Comparison of ENCODE assay signal across 16 cellular contexts in the genomic region with DNA sequence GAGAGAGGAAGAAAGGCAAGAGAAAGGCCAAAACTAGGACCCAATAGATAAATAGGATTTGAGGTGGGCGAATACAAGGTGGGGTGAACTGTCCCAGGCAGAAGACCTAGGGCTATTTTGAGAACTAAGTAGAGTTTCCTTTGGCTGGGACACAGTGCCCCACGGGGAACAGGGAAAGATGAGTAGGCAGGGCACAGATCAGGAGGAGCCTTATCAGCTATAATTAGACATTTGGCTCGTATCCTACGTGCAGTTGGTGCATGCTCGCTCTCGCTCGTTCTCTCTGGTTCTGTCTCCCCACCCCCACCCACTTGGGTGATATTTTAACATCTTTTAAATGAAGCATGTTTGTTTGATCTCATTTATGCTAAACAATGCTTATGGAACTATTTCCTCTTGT.
DNase-seq lines count a peak whose midpoint lies in the region; ATAC-seq and TF ChIP-seq lines count a peak whose summit lies in the region.
"Had no signal": no experiment of that assay in that cellular context is flagged by ENCODE, and none has a peak within 500 bp of the region (broad histone marks: within the 10 kb centered on the region; RNA-seq: fewer than 3 reads in every experiment).

No MANE protein-coding gene starts in this region.

- no peak overlapping the region for H3K27ac ChIP-seq in CD4-positive, alpha-beta memory T cell (ENCODE audit: low read depth, low read length)
- no peak overlapping the region for H3K27ac ChIP-seq in A673 (ENCODE audit: low read depth, low read length, poor library complexity, severe bottlenecking)
- H3K27ac ChIP-seq: SJCRH30 had no signal

- H3K9me3 ChIP-seq in CD4-positive, alpha-beta memory T cell (ENCODE audit: control insufficient read depth in 1 of 2, low read length in 2 of 2) = no peaks in the 10 kb centered on the region
- H3K9me3 ChIP-seq in A673 (ENCODE audit: low read depth, low read length, poor library complexity, severe bottlenecking) = no peaks in the 10 kb centered on the region
- H3K9me3 ChIP-seq: BLaER1, esophagus squamous epithelium, SJCRH30, tibial artery had no signal

- no peak for ATAC-seq in effector memory CD8-positive, alpha-beta T cell (replicated peaks)
- ATAC-seq in natural killer cell = no peak

- H3K4me3 ChIP-seq in CD4-positive, alpha-beta memory T cell (ENCODE audit: low read length in 2 of 2) = no peak overlapping the region
- no peak overlapping the region for H3K4me3 ChIP-seq in A673 (ENCODE audit: low read depth, low read length, poor library complexity, severe bottlenecking)
- H3K4me3 ChIP-seq: BLaER1, SJCRH30, tibial artery had no signal

- peaks cover 13 to 31% (median 25%) of the 10 kb centered on the region in 4 donors for H3K4me1 Mint-ChIP-seq in CD4-positive, alpha-beta memory T cell
- peaks cover 77% of the 10 kb centered on the region for H3K4me1 Mint-ChIP-seq in HFFc6 (ENCODE audit: low read depth)
- peaks cover 27 to 44% of the 10 kb centered on the region in 2 donors for H3K4me1 Mint-ChIP-seq in effector memory CD8-positive, alpha-beta T cell (ENCODE audit: low read depth in 2 of 2)
- peaks cover 40 to 47% of the 10 kb centered on the region in 2 donors for H3K4me1 Mint-ChIP-seq in natural killer cell

- H3K4me1 ChIP-seq in CD4-positive, alpha-beta memory T cell (ENCODE audit: insufficient read depth, low read length) = peaks cover 16% of the 10 kb centered on the region
- H3K4me1 ChIP-seq in A673 (ENCODE audit: insufficient read depth, low read length, poor library complexity, severe bottlenecking) = peaks cover 6% of the 10 kb centered on the region

- no peak for DNase-seq in CD4-positive, alpha-beta memory T cell
- no peak for DNase-seq in HFFc6
- DNase-seq in effector memory CD8-positive, alpha-beta T cell = no peak
- DNase-seq in natural killer cell = no peak
- no peak for DNase-seq in midbrain (lab: John Stamatoyannopoulos, UW)
- DNase-seq in A673 (ENCODE audit: low spot score) = no peak
- no peak for DNase-seq in NCI-H1436 treated with DMSO at 0.1 percent for 48 hours (lab: John Stamatoyannopoulos, UW)
- DNase-seq: DMS53; esophagus squamous epithelium; HCEC 1CT; NCI-H1694; NCI-H226; SJCRH30; stimulated activated CD4-positive, alpha-beta T cell treated with anti-CD3 and anti-CD28 coated beads, Interleukin-4, amount 100 ng/mL, for 24 hours; tibial artery had no signal

- H3K9me3 Mint-ChIP-seq in CD4-positive, alpha-beta memory T cell = peaks cover 0 to 3% (median 0%) of the 10 kb centered on the region in 8 donors
- H3K9me3 Mint-ChIP-seq in HFFc6 (peaks cover 9% of the 10 kb centered on the region; the same call in 1 of the 2 replicates), natural killer cell (no peaks in the 10 kb centered on the region)
- H3K9me3 Mint-ChIP-seq in effector memory CD8-positive, alpha-beta T cell = peaks cover 4 to 6% of the 10 kb centered on the region in 2 donors

- CTCF ChIA-PET in CD4-positive, alpha-beta memory T cell (lab: Charles Lee; ENCODE audit: partially characterized antibody) = no interaction called here
- CTCF ChIA-PET in A673 (lab: Charles Lee) = no interaction called here

- intact Hi-C loops in CD4-positive, alpha-beta memory T cell (cut with micrococcal nuclease) = loop anchor here (10.0 kb wide), 1 partner anchor 114 kb away; no protein-coding TSS in a partner anchor
- intact Hi-C loops in natural killer cell (cut with micrococcal nuclease) = no loop called here
- intact Hi-C loops in A673 (cut with micrococcal nuclease; ENCODE audit: unreplicated experiment) = no loop called here

- POLR2A ChIA-PET in CD4-positive, alpha-beta memory T cell (lab: Charles Lee; ENCODE audit: partially characterized antibody) = interaction anchor here (1.7 to 2.7 kb wide), 2 partner anchors 77 to 235 kb away, joined by 10 to 24 read pairs; partner anchors contain the start of gene JUN
- POLR2A ChIA-PET in A673 (lab: Charles Lee; ENCODE audit: low non-redundant PET) = no interaction called here

- no peaks in the 10 kb centered on the region for H3K27me3 ChIP-seq in CD4-positive, alpha-beta memory T cell (ENCODE audit: insufficient read depth, low read length)
- H3K27me3 ChIP-seq in A673 (replicated peaks; ENCODE audit: insufficient read depth, low read depth, low read length, poor library complexity) = no peaks in the 10 kb centered on the region
- H3K27me3 ChIP-seq: BLaER1, esophagus squamous epithelium, SJCRH30, tibial artery had no signal

- peak overlapping the region in 4 of 7 donors; percentile 65 to 96 (median 84) for H3K27ac Mint-ChIP-seq in CD4-positive, alpha-beta memory T cell
- H3K27ac Mint-ChIP-seq in HFFc6 (peak overlapping the region; percentile 91), natural killer cell (peak overlapping the region; percentile 74 to 93)
- H3K27ac Mint-ChIP-seq in effector memory CD8-positive, alpha-beta T cell = peak overlapping the region; percentile 22 to 98

- peak overlapping the region in 5 of 8 donors; percentile 9 to 91 (median 51) for H3K4me3 Mint-ChIP-seq in CD4-positive, alpha-beta memory T cell
- H3K4me3 Mint-ChIP-seq in HFFc6 (no peak overlapping the region), natural killer cell (peak overlapping the region; percentile 69)
- H3K4me3 Mint-ChIP-seq in effector memory CD8-positive, alpha-beta T cell = peak overlapping the region; percentile 25 to 48

- no TSS peak for BruUV-seq in A673 (replicated peaks; lab: Mats Ljungman, UMichigan)

- no peaks in the 10 kb centered on the region for H3K36me3 ChIP-seq in CD4-positive, alpha-beta memory T cell (ENCODE audit: insufficient read depth, low read length)
- H3K36me3 ChIP-seq in A673 (ENCODE audit: insufficient read depth, low read length, poor library complexity, severe bottlenecking) = no peaks in the 10 kb centered on the region
- H3K36me3 ChIP-seq: BLaER1, esophagus squamous epithelium, SJCRH30, tibial artery had no signal

- no peak for TF ChIP-seq CTCF in HFFc6 (IDR thresholded peaks at IDR 0.05)
- TF ChIP-seq CTCF in natural killer cell (IDR thresholded peaks at IDR 0.05) = no peak
- TF ChIP-seq CTCF in A673 (conservative IDR thresholded peaks at IDR 0.05; ENCODE audit: low read depth, low read length) = no peak

- no peaks in the 10 kb centered on the region for H3K27me3 Mint-ChIP-seq in CD4-positive, alpha-beta memory T cell
- no peaks in the 10 kb centered on the region; the same call in 1 of the 2 replicates for H3K27me3 Mint-ChIP-seq in HFFc6 (ENCODE audit: insufficient read depth)
- H3K27me3 Mint-ChIP-seq in effector memory CD8-positive, alpha-beta T cell = no peaks in the 10 kb centered on the region
- peaks cover 14 to 23% of the 10 kb centered on the region in 2 donors for H3K27me3 Mint-ChIP-seq in natural killer cell (ENCODE audit: low read depth in 2 of 2)

- H3K36me3 Mint-ChIP-seq in CD4-positive, alpha-beta memory T cell = no peaks in the 10 kb centered on the region
- H3K36me3 Mint-ChIP-seq in HFFc6 (ENCODE audit: low read depth) (peaks cover 10% of the 10 kb centered on the region), natural killer cell (no peaks in the 10 kb centered on the region)
- H3K36me3 Mint-ChIP-seq in effector memory CD8-positive, alpha-beta T cell (ENCODE audit: insufficient read depth) = no peaks in the 10 kb centered on the region
